Comparison of ENCODE assay signal across 31 cellular contexts in genomic region chr20:62423326-62423706, GRCh38. TPM values are rescaled to one million over a fixed set of nuclear protein-coding genes. Genes with fewer than 3 reads are reported as not detected.
"Had no signal": no experiment of that assay in that cellular context is flagged by ENCODE, and none has a peak within 500 bp of the region (broad histone marks: within the 10 kb centered on the region; RNA-seq: fewer than 3 reads in every experiment).

No MANE protein-coding gene starts in this region.

- DNase-seq: activated CD4-positive, alpha-beta T cell treated with anti-CD3 and anti-CD28 coated beads, Interleukin-2, amount 50 U/mL, for 1 hour; activated CD8-positive, alpha-beta T cell treated with anti-CD3 and anti-CD28 coated beads for 36 hours; activated gamma-delta T cell treated with Interleukin-2 at 50 U/mL for 16 hours; activated naive CD4-positive, alpha-beta T cell treated with anti-CD3 and anti-CD28 coated beads, Interleukin-2, amount 50 U/mL, for 16 hours; activated naive CD8-positive, alpha-beta T cell treated with anti-CD3 and anti-CD28 coated beads, Interleukin-2, amount 50 U/mL, for 24 hours; activated T-cell treated with anti-CD3 and anti-CD28 coated beads, Interleukin-2, amount 50 U/mL, for 4 hours; amygdala; caudate nucleus; islet precursor cell; left ventricle myocardium inferior; mesendoderm; mucosa of descending colon; right lobe of liver; stimulated activated CD4-positive, alpha-beta T cell treated with anti-CD3 and anti-CD28 coated beads, Interleukin-2, amount 100 ng/mL, for 48 hours; stimulated activated naive CD8-positive, alpha-beta T cell treated with anti-CD3 and anti-CD28 coated beads, Interleukin-15, amount 100 ng/mL, for 72 hours; substantia nigra; T1000; uterus had no signal

- H3K4me3 ChIP-seq: gastroesophageal sphincter, hepatocyte, left ventricle myocardium inferior, lung, mucosa of descending colon, right lobe of liver, uterus had no signal

- H3K27ac ChIP-seq: gastroesophageal sphincter, hepatocyte, left ventricle myocardium inferior, right lobe of liver, uterus had no signal

- H3K27me3 ChIP-seq: hepatocyte, right lobe of liver, uterus had no signal

- H3K36me3 ChIP-seq: gastroesophageal sphincter, left ventricle myocardium inferior, right lobe of liver, uterus had no signal

- H3K4me1 ChIP-seq: gastroesophageal sphincter, left ventricle myocardium inferior, right lobe of liver, uterus had no signal

- H2AFZ ChIP-seq: hepatocyte had no signal

- FAIRE-seq: endothelial cell of umbilical vein had no signal

- H3K9me3 ChIP-seq: gastroesophageal sphincter, left ventricle myocardium inferior, mucosa of descending colon, right lobe of liver, uterus had no signal

- ATAC-seq: activated CD8-positive, alpha-beta T cell treated with anti-CD3 and anti-CD28 coated beads for 36 hours; activated naive CD8-positive, alpha-beta T cell treated with anti-CD3 and anti-CD28 coated beads, Interleukin-2, amount 50 U/mL, for 24 hours; activated T-cell treated with anti-CD3 and anti-CD28 coated beads, Interleukin-2, amount 50 U/mL, for 4 hours; activated T-helper 17 cell treated with anti-CD3 and anti-CD28 coated beads, Interleukin-2, amount 50 U/mL, for 72 hours; gastroesophageal sphincter; mucosa of descending colon; natural killer cell treated with Interleukin-12 subunit alpha and Interleukin-12 subunit beta and Interleukin-15 and Interleukin-18, amount 100 ng/mL, for 72 hours; right lobe of liver; WTC11 had no signal

RNA-seq across cellular contexts. Expression of gene RBBP8NL, which starts 4.0 kb away (rescaled TPM):
- total RNA-seq: activated CD8-positive, alpha-beta T cell treated with anti-CD3 and anti-CD28 coated beads for 36 hours; activated T-cell treated with anti-CD3 and anti-CD28 coated beads, Interleukin-2, amount 50 U/mL, for 4 hours; activated T-helper 17 cell treated with anti-CD3 and anti-CD28 coated beads, Interleukin-2, amount 50 U/mL, for 72 hours; endothelial cell of umbilical vein; fibroblast of lung; fibroblast of villous mesenchyme; left ventricle myocardium inferior; natural killer cell treated with Interleukin-12 subunit alpha and Interleukin-12 subunit beta and Interleukin-15 and Interleukin-18, amount 100 ng/mL, for 72 hours; osteoblast; posterior vena cava; right lobe of liver; skeletal muscle tissue had no signal
- polyA plus RNA-seq: endothelial cell of umbilical vein, fibroblast of lung had no signal

RNA-seq across cellular contexts. Expression of gene GATA5, which starts 52.5 kb away (rescaled TPM):
- total RNA-seq: activated CD8-positive, alpha-beta T cell treated with anti-CD3 and anti-CD28 coated beads for 36 hours; activated T-cell treated with anti-CD3 and anti-CD28 coated beads, Interleukin-2, amount 50 U/mL, for 4 hours; activated T-helper 17 cell treated with anti-CD3 and anti-CD28 coated beads, Interleukin-2, amount 50 U/mL, for 72 hours; endothelial cell of umbilical vein; fibroblast of villous mesenchyme; myocyte; natural killer cell treated with Interleukin-12 subunit alpha and Interleukin-12 subunit beta and Interleukin-15 and Interleukin-18, amount 100 ng/mL, for 72 hours; osteoblast had no signal
- polyA plus RNA-seq: endothelial cell of umbilical vein had no signal
